ENCODE assay signal across 9 cellular contexts in the genomic region with DNA sequence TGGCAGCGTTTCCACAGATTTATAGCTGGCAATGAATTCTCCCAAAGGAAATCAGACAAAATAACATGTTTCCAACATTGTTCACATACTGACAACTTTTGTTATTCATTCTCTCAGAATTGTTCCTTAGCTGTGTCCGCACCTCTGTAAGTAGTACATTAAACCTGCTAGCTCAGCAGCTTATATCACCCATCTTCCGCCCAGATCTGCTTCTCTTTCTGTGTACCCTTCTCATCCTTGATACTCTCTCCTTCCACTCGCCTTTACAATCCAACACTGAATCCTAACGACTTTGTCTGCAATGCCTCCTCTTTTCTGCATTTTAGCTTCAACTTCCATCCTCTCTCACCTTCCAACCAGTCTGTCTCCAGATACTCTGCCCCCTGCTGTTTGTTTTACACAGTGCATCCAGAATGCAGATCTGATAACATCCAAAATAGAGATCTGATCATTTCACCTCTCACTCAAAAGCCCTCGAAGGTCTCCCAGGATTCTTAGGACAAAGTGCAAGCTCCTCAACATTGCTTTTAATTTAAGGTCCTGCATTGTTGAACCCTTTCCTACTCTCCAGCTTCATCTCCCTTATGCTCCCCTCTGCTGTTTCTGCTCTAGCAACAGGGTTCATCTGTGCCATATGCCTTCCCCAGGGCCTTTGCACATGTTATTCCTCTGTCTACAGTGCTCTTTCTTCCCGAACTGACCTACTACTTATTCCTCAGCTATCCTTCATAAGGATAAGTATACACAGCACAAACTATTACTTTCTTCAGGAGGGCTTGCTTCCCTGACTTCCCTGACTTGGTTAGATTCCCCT.
A peak's percentile ranks its signal among the peaks of the same experiment; 100 is the strongest.
DNase-seq lines count a peak whose midpoint lies in the region; ATAC-seq and TF ChIP-seq lines count a peak whose summit lies in the region.
"Had no signal": no experiment of that assay in that cellular context is flagged by ENCODE, and none has a peak within 500 bp of the region (broad histone marks: within the 10 kb centered on the region; RNA-seq: fewer than 3 reads in every experiment).

No MANE protein-coding gene starts in this region.

- no peak overlapping the region for H3K4me2 ChIP-seq in Loucy (ENCODE audit: low read depth, low read length, poor library complexity, severe bottlenecking)

- H3K79me2 ChIP-seq in Loucy (ENCODE audit: insufficient read depth, low read length): no peaks in the 10 kb centered on the region

- H2AFZ ChIP-seq in Loucy (ENCODE audit: low read length): no peak overlapping the region

- no peaks in the 10 kb centered on the region for H3K27me3 ChIP-seq in Loucy (ENCODE audit: insufficient read depth, low read length, poor library complexity, severe bottlenecking)
- no peaks in the 10 kb centered on the region for H3K27me3 ChIP-seq in thoracic aorta (replicated peaks; ENCODE audit: insufficient read depth)

- intact Hi-C loops in activated T-helper 1 cell treated with anti-CD3 and anti-CD28 coated beads, Interleukin-12 subunit alpha, Interleukin-12 subunit beta, Interleukin-2, Interleukin-4 antibody, amounts not matched to agents 30 ng/mL and 10 ng/mL and 1 ng/mL, durations not matched to agents 14 hours and 24 hours and 36 hours (cut with micrococcal nuclease): loop anchor here (1.0 to 2.0 kb wide), 2 partner anchors 168 to 232 kb away; no protein-coding TSS in a partner anchor

- H3K4me3 Mint-ChIP-seq in activated T-helper 1 cell treated with anti-CD3 and anti-CD28 coated beads, Interleukin-12 subunit alpha, Interleukin-12 subunit beta, Interleukin-2, Interleukin-4 antibody, amounts not matched to agents 30 ng/mL and 10 ng/mL and 1 ng/mL, durations not matched to agents 14 hours and 24 hours and 36 hours: no peak overlapping the region

- H3K9me2 ChIP-seq in Loucy (replicated peaks; ENCODE audit: low read depth, low read length): no peaks in the 10 kb centered on the region

- no peaks in the 10 kb centered on the region for H3K36me3 Mint-ChIP-seq in activated T-helper 1 cell treated with anti-CD3 and anti-CD28 coated beads, Interleukin-12 subunit alpha, Interleukin-12 subunit beta, Interleukin-2, Interleukin-4 antibody, amounts not matched to agents 30 ng/mL and 10 ng/mL and 1 ng/mL, durations not matched to agents 14 hours and 24 hours and 36 hours (ENCODE audit: low read depth)

- TF ChIP-seq CTCF in Loucy (conservative IDR thresholded peaks at IDR 0.05; ENCODE audit: low read length): peak; percentile 64
- peak; percentile 31 for TF ChIP-seq CTCF in thoracic aorta (IDR thresholded peaks at IDR 0.05)

- no peaks in the 10 kb centered on the region for H3F3A ChIP-seq in Loucy (ENCODE audit: low read depth)

- H4K20me1 ChIP-seq in Loucy (ENCODE audit: insufficient read depth, low read length, poor library complexity, severe bottlenecking): no peaks in the 10 kb centered on the region

- H3K27ac Mint-ChIP-seq in activated T-helper 1 cell treated with anti-CD3 and anti-CD28 coated beads, Interleukin-12 subunit alpha, Interleukin-12 subunit beta, Interleukin-2, Interleukin-4 antibody, amounts not matched to agents 30 ng/mL and 10 ng/mL and 1 ng/mL, durations not matched to agents 14 hours and 24 hours and 36 hours: no peak overlapping the region

- no peak overlapping the region for H3K9ac ChIP-seq in Loucy (ENCODE audit: low read depth, low read length, poor library complexity, severe bottlenecking)

- peaks cover 5% of the 10 kb centered on the region for H3K27me3 Mint-ChIP-seq in activated T-helper 1 cell treated with anti-CD3 and anti-CD28 coated beads, Interleukin-12 subunit alpha, Interleukin-12 subunit beta, Interleukin-2, Interleukin-4 antibody, amounts not matched to agents 30 ng/mL and 10 ng/mL and 1 ng/mL, durations not matched to agents 14 hours and 24 hours and 36 hours (ENCODE audit: insufficient read depth)

- H3K27ac ChIP-seq in thoracic aorta: no peak overlapping the region

- ATAC-seq in thoracic aorta (ENCODE audit: insufficient number of reproducible peaks, low FRiP score, low read depth): no peak

- no peaks in the 10 kb centered on the region for H3K4me1 ChIP-seq in Loucy (ENCODE audit: insufficient read depth, low read length, poor library complexity, severe bottlenecking)
- no peaks in the 10 kb centered on the region for H3K4me1 ChIP-seq in thoracic aorta (ENCODE audit: control insufficient read depth in 1 of 2, low read depth in 2 of 2)
- H3K4me1 ChIP-seq: Caco-2 had no signal

- peaks cover 4% of the 10 kb centered on the region for H3K4me1 Mint-ChIP-seq in activated T-helper 1 cell treated with anti-CD3 and anti-CD28 coated beads, Interleukin-12 subunit alpha, Interleukin-12 subunit beta, Interleukin-2, Interleukin-4 antibody, amounts not matched to agents 30 ng/mL and 10 ng/mL and 1 ng/mL, durations not matched to agents 14 hours and 24 hours and 36 hours (ENCODE audit: low read depth)

- H3K4me3 ChIP-seq in Loucy (ENCODE audit: low read length, poor library complexity, severe bottlenecking): no peak overlapping the region
- peak overlapping the region; percentile 29 for H3K4me3 ChIP-seq in thoracic aorta

- DNase-seq in NCI-H524 (lab: John Stamatoyannopoulos, UW): peak; percentile 8 to 30
- no peak for DNase-seq in NCI-H524 treated with DMSO at 0.1 percent for 48 hours (lab: John Stamatoyannopoulos, UW)
- peak; percentile 11 for DNase-seq in activated T-helper 1 cell treated with anti-CD3 and anti-CD28 coated beads, Interleukin-12 subunit alpha, Interleukin-12 subunit beta, Interleukin-2, Interleukin-4 antibody, amounts not matched to agents 30 ng/mL and 10 ng/mL and 1 ng/mL, durations not matched to agents 14 hours and 24 hours and 36 hours (ENCODE audit: low spot score)
- DNase-seq in iris pigment epithelial cell (ENCODE audit: low read depth): peak; percentile 17
- DNase-seq in thoracic aorta (ENCODE audit: low spot score): no peak
- no peak for DNase-seq in amygdala (lab: John Stamatoyannopoulos, UW)
- DNase-seq in amniotic stem cell (lab: John Stamatoyannopoulos, UW): no peak

- no peaks in the 10 kb centered on the region for H3K9me3 Mint-ChIP-seq in activated T-helper 1 cell treated with anti-CD3 and anti-CD28 coated beads, Interleukin-12 subunit alpha, Interleukin-12 subunit beta, Interleukin-2, Interleukin-4 antibody, amounts not matched to agents 30 ng/mL and 10 ng/mL and 1 ng/mL, durations not matched to agents 14 hours and 24 hours and 36 hours

- no peaks in the 10 kb centered on the region for H3K36me3 ChIP-seq in Loucy (ENCODE audit: insufficient read depth, low read length)
- H3K36me3 ChIP-seq in thoracic aorta: no peaks in the 10 kb centered on the region

- H3K9me3 ChIP-seq in Loucy (ENCODE audit: insufficient read depth, low read depth, low read length) (no peaks in the 10 kb centered on the region), thoracic aorta (no peaks in the 10 kb centered on the region)
- H3K9me3 ChIP-seq: Caco-2 had no signal

Comparison
In these comparisons a context has a peak if more than half of its experiments do, and no peak if none do; other contexts are left out.
1. DNase-seq: peak in NCI-H524 (2 of 2), activated T-helper 1 cell treated with anti-CD3 and anti-CD28 coated beads, Interleukin-12 subunit alpha, Interleukin-12 subunit beta, Interleukin-2, Interleukin-4 antibody, amounts not matched to agents 30 ng/mL and 10 ng/mL and 1 ng/mL, durations not matched to agents 14 hours and 24 hours and 36 hours (single experiment) and iris pigment epithelial cell (single experiment); none in NCI-H524 treated with DMSO at 0.1 percent for 48 hours (single experiment), thoracic aorta (single experiment), amygdala (0 of 56) and amniotic stem cell (single experiment).